8 cellular contexts compared by ENCODE assay signal in the genomic region with DNA sequence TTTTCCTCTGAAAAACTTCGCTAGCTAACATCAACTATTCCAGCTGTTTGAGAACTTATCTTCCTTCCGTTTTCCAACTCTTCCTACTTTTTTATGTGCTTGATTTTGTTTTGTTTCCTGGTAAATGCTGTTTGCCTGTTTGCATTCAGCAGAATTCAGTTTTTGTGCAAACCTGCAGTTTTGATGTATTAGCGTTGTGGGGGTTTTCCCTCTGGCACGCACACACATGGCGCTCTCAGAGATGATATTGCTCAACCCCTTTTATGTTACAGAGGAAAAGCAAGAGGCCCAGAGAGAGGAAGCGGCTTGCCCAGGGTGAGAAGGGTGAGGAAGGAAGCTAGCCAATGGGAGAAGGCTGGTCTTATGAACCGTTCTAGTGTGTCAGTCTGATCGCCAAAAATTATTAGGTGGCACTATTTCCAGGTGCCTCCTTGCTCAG. TPM values are rescaled to one million over a fixed set of nuclear protein-coding genes. Genes with fewer than 3 reads are reported as not detected.
DNase-seq lines count a peak whose midpoint lies in the region; ATAC-seq and TF ChIP-seq lines count a peak whose summit lies in the region.

No MANE protein-coding gene starts in this region.

- H3K27me3 ChIP-seq in BJ (ENCODE audit: control insufficient read depth, insufficient read depth, low read length) (no peaks in the 10 kb centered on the region), body of pancreas (no peaks in the 10 kb centered on the region), iPS-20b (ENCODE audit: insufficient read depth, low read length) (no peaks in the 10 kb centered on the region), smooth muscle cell (ENCODE audit: low read depth) (no peaks in the 10 kb centered on the region)

- no peaks in the 10 kb centered on the region for H3K36me3 ChIP-seq in BJ (ENCODE audit: control insufficient read depth, insufficient read depth, low read length)
- H3K36me3 ChIP-seq in body of pancreas (replicated peaks in 1 of 2; ENCODE audit: insufficient read depth in 1 of 2, low read depth in 2 of 2), result peaks cover 0 to 2% of the 10 kb centered on the region in 2 donors
- peaks cover 28% of the 10 kb centered on the region for H3K36me3 ChIP-seq in iPS-20b (ENCODE audit: insufficient read depth, low read depth, low read length)
- no peaks in the 10 kb centered on the region for H3K36me3 ChIP-seq in smooth muscle cell (ENCODE audit: low read depth)

- H3K27ac ChIP-seq in body of pancreas, result peak overlapping the region in 3 of 4 donors; percentile 71 to 87 (median 85)
- H3K27ac ChIP-seq in iPS-20b (ENCODE audit: low read length), result peak overlapping the region; percentile 12
- no peak overlapping the region for H3K27ac ChIP-seq in smooth muscle cell (ENCODE audit: low read depth)

- intact Hi-C loops in body of pancreas (cut with DNase I), result no loop called here

- no peak for DNase-seq in BJ (ENCODE audit: low read depth)
- peak; percentile 48 for DNase-seq in HuH-7 (ENCODE audit: low spot score)
- DNase-seq in SW480 (ENCODE audit: low spot score), result peak; percentile 85
- DNase-seq in body of pancreas, result peak; percentile 43 to 77 (median 59)
- DNase-seq in smooth muscle cell (lab: John Stamatoyannopoulos, UW; ENCODE audit: unreplicated experiment), result no peak

- no peak for TF ChIP-seq CTCF in BJ (IDR thresholded peaks at IDR 0.05; ENCODE audit: insufficient read depth, low read depth, low read length)
- no peak for TF ChIP-seq CTCF in body of pancreas (IDR thresholded peaks at IDR 0.05)
- TF ChIP-seq CTCF in smooth muscle cell (IDR thresholded peaks at IDR 0.05; ENCODE audit: borderline replicate concordance, insufficient read depth, poor library complexity, severe bottlenecking), result no peak

- H3K4me2 ChIP-seq in smooth muscle cell, result peak overlapping the region; percentile 100

- TF ChIP-seq POLR2A in body of pancreas (IDR thresholded peaks at IDR 0.05), result no peak

- peak; percentile 54 for ATAC-seq in GM19463 (IDR thresholded peaks at IDR 0.05; ENCODE audit: unreplicated experiment)
- ATAC-seq in body of pancreas, result peak; percentile 72
- ATAC-seq in HG02840 (IDR thresholded peaks at IDR 0.05; ENCODE audit: low FRiP score, unreplicated experiment), result no peak

- H4K20me1 ChIP-seq in smooth muscle cell (ENCODE audit: low read depth), result no peaks in the 10 kb centered on the region

- H3K79me2 ChIP-seq in smooth muscle cell (ENCODE audit: low read depth), result no peaks in the 10 kb centered on the region

- H3K4me1 ChIP-seq in body of pancreas (peaks cover 27% of the 10 kb centered on the region), iPS-20b (ENCODE audit: insufficient read depth, low read length) (peaks cover 18% of the 10 kb centered on the region; the same call in 1 of the 2 replicates), smooth muscle cell (ENCODE audit: low read depth) (no peaks in the 10 kb centered on the region)

- H3K4me3 ChIP-seq in BJ (ENCODE audit: low read depth, low read length) (peak overlapping the region; percentile 97), body of pancreas (peak overlapping the region; percentile 51 to 52), iPS-20b (ENCODE audit: low read length) (peak overlapping the region; percentile 87), smooth muscle cell (peak overlapping the region; percentile 97)

- WGBS in body of pancreas, 2 donors, result 0 to 1% methylated on average over 8 of the region's 8 CpGs
- WGBS in smooth muscle cell (ENCODE audit: low lambda C conversion rate), result 5% methylated on average over 8 of the region's 8 CpGs

- H3K9ac ChIP-seq in iPS-20b (ENCODE audit: low read depth, low read length) (peak overlapping the region; percentile 96; the same call in 1 of the 2 replicates), smooth muscle cell (ENCODE audit: low read depth) (peak overlapping the region; percentile 72)

- no peaks in the 10 kb centered on the region for H3K9me3 ChIP-seq in body of pancreas
- no peaks in the 10 kb centered on the region for H3K9me3 ChIP-seq in iPS-20b (ENCODE audit: insufficient read depth, low read depth, low read length)
- no peaks in the 10 kb centered on the region for H3K9me3 ChIP-seq in smooth muscle cell (replicated peaks; ENCODE audit: low read depth)

- peak overlapping the region; percentile 100 for H2AFZ ChIP-seq in smooth muscle cell (ENCODE audit: low read depth)

- CTCF ChIA-PET in BJ (lab: Yijun Ruan, JAX), result interaction anchor here (1.2 to 1.6 kb wide), 4 partner anchors 14 to 206 kb away, joined by 3 to 5 read pairs (median 4); no protein-coding TSS in a partner anchor

- POLR2A ChIA-PET in BJ (lab: Charles Lee), result interaction anchor here (0.9 kb wide), 1 partner anchor 144 kb away, joined by 4 read pairs; no protein-coding TSS in a partner anchor

- H3F3A ChIP-seq in smooth muscle cell (ENCODE audit: low read depth), result no peaks in the 10 kb centered on the region

RNA-seq across cellular contexts. Expression of a gene that starts 0.7 kb away (rescaled TPM):
- 175 and 224 TPM in 2 replicates for polyA plus RNA-seq in BJ (2011; rRNA removed)
- 58.6 and 65.6 TPM in 2 replicates for polyA minus RNA-seq in BJ (2011; rRNA and poly(A)+ RNA removed)
- total RNA-seq in body of pancreas, result 10 to 100 TPM; 23.4 to 37.6 TPM
- 79.0 and 91.8 TPM in 2 replicates for total RNA-seq in smooth muscle cell
- 74.3 and 81.1 TPM in 2 replicates for polyA plus RNA-seq in smooth muscle cell

Comparison
In these comparisons a context has a peak if more than half of its experiments do, and no peak if none do; other contexts are left out.
1. DNase-seq: peak in HuH-7 (single experiment), SW480 (single experiment) and body of pancreas (4 of 4); none in BJ (single experiment) and smooth muscle cell (single experiment).
2. Peak in every context shown above with its lines, with median percentiles within 50 percentile points of each other: H3K4me3 ChIP-seq.